Comparison of ENCODE assay signal across 18 cellular contexts in the genomic region with DNA sequence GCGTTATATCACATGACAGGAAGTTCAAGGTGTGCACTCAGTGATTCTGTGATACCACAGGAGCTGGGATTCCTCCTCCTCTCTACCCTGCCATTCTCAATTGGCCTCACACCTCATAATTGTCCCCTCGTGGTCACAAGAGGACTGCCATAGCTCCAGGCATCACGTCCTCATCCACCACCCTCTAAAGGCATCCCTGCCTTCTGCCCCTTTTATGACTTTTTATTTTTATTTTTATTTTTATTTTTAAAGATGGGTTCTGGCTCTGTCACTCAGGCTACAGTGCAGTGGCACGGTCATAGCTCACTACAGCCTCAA. TPM values are rescaled to one million over a fixed set of nuclear protein-coding genes. Genes with fewer than 3 reads are reported as not detected.
A peak's percentile ranks its signal among the peaks of the same experiment; 100 is the strongest.
DNase-seq lines count a peak whose midpoint lies in the region; ATAC-seq and TF ChIP-seq lines count a peak whose summit lies in the region.
"Had no signal": no experiment of that assay in that cellular context is flagged by ENCODE, and none has a peak within 500 bp of the region (broad histone marks: within the 10 kb centered on the region; RNA-seq: fewer than 3 reads in every experiment).

No MANE protein-coding gene starts in this region.

- H3K27me3 Mint-ChIP-seq in osteocyte (ENCODE audit: unreplicated experiment): no peaks in the 10 kb centered on the region
- H3K27me3 Mint-ChIP-seq in natural killer cell treated with Interleukin-12 subunit alpha and Interleukin-12 subunit beta and Interleukin-15 and Interleukin-18, amount 100 ng/mL, for 72 hours: no peaks in the 10 kb centered on the region
- H3K27me3 Mint-ChIP-seq: activated naive CD8-positive, alpha-beta T cell treated with anti-CD3 and anti-CD28 coated beads, Interleukin-2, amount 10 ng/mL, durations not matched to agents 7 days and 5 days had no signal

- no peaks in the 10 kb centered on the region for H3K36me3 ChIP-seq in BLaER1
- no peaks in the 10 kb centered on the region for H3K36me3 ChIP-seq in NT2/D1 (ENCODE audit: insufficient read depth, insufficient read length, low read length)
- no peaks in the 10 kb centered on the region for H3K36me3 ChIP-seq in hepatocyte (replicated peaks; ENCODE audit: insufficient read depth, low read depth)
- no peaks in the 10 kb centered on the region for H3K36me3 ChIP-seq in BE2C
- H3K36me3 ChIP-seq: brain microvascular endothelial cell, lower lobe of right lung, transverse colon had no signal

- peak overlapping the region; percentile 72 for H3K27ac Mint-ChIP-seq in osteocyte (ENCODE audit: unreplicated experiment)
- H3K27ac Mint-ChIP-seq in natural killer cell treated with Interleukin-12 subunit alpha and Interleukin-12 subunit beta and Interleukin-15 and Interleukin-18, amount 100 ng/mL, for 72 hours: no peak overlapping the region
- H3K27ac Mint-ChIP-seq: activated naive CD8-positive, alpha-beta T cell treated with anti-CD3 and anti-CD28 coated beads, Interleukin-2, amount 10 ng/mL, durations not matched to agents 7 days and 5 days; IgD-negative memory B cell; naive B cell; T-cell had no signal

- TF ChIP-seq CTCF in hepatocyte (IDR thresholded peaks at IDR 0.05; ENCODE audit: poor library complexity): no peak
- TF ChIP-seq CTCF in osteocyte (IDR thresholded peaks at IDR 0.05): no peak
- TF ChIP-seq CTCF in BE2C (IDR thresholded peaks at IDR 0.05; ENCODE audit: low read depth, low read length): no peak

- WGBS in hepatocyte (ENCODE audit: low lambda C conversion rate, missing lambda C conversion rate): 92% methylated on average over 4 of the region's 4 CpGs

- no peak overlapping the region for H3K4me3 ChIP-seq in BLaER1
- H3K4me3 ChIP-seq in NT2/D1 (ENCODE audit: insufficient read length, low read depth): no peak overlapping the region
- H3K4me3 ChIP-seq in hepatocyte: no peak overlapping the region
- H3K4me3 ChIP-seq in BE2C (ENCODE audit: low read depth, low read length): no peak overlapping the region
- H3K4me3 ChIP-seq: lower lobe of right lung, transverse colon had no signal

- H3K9me3 ChIP-seq in BLaER1: no peaks in the 10 kb centered on the region
- H3K9me3 ChIP-seq in NT2/D1 (ENCODE audit: insufficient read depth, low read length): peaks cover 7% of the 10 kb centered on the region; the same call in 1 of the 2 replicates
- no peaks in the 10 kb centered on the region for H3K9me3 ChIP-seq in hepatocyte (ENCODE audit: low read depth)
- H3K9me3 ChIP-seq in BE2C: 0 out of 2 replicates have a peak, but pooled peaks cover 3% of the 10 kb centered on the region
- H3K9me3 ChIP-seq: lower lobe of right lung, transverse colon had no signal

- H3K4me3 Mint-ChIP-seq in osteocyte (ENCODE audit: unreplicated experiment): no peak overlapping the region
- no peak overlapping the region for H3K4me3 Mint-ChIP-seq in natural killer cell treated with Interleukin-12 subunit alpha and Interleukin-12 subunit beta and Interleukin-15 and Interleukin-18, amount 100 ng/mL, for 72 hours
- H3K4me3 Mint-ChIP-seq: activated naive CD8-positive, alpha-beta T cell treated with anti-CD3 and anti-CD28 coated beads, Interleukin-2, amount 10 ng/mL, durations not matched to agents 7 days and 5 days; IgD-negative memory B cell; naive B cell had no signal

- H3K9ac ChIP-seq in BLaER1 (no peak overlapping the region), NT2/D1 (ENCODE audit: insufficient read length, low read depth) (peak overlapping the region; percentile 21)

- H3K4me1 ChIP-seq in BLaER1 (peaks cover 44% of the 10 kb centered on the region), NT2/D1 (ENCODE audit: insufficient read depth, insufficient read length) (peaks cover 15% of the 10 kb centered on the region), hepatocyte (ENCODE audit: insufficient read depth) (peaks cover 16% of the 10 kb centered on the region), BE2C (no peaks in the 10 kb centered on the region)

- no peak overlapping the region for H2AFZ ChIP-seq in hepatocyte

- DNase-seq in NT2/D1 (ENCODE audit: low read depth, low spot score) (no peak), hepatocyte (ENCODE audit: low spot score) (no peak), osteocyte (ENCODE audit: extremely low spot score, unreplicated experiment) (no peak), BE2C (no peak), HK-2 (ENCODE audit: unreplicated experiment) (no peak)
- DNase-seq in natural killer cell treated with Interleukin-12 subunit alpha and Interleukin-12 subunit beta and Interleukin-15 and Interleukin-18, amount 100 ng/mL, for 72 hours (ENCODE audit: low spot score): no peak
- DNase-seq: naive B cell; NCI-H187 treated with DMSO at 0.1 percent for 48 hours; NCI-H446; stimulated activated CD4-positive, alpha-beta T cell treated with anti-CD3 and anti-CD28 coated beads, Interleukin-12 subunit alpha, Interleukin-12 subunit beta, amount 100 ng/mL, for 4 hours had no signal

- H3K79me2 ChIP-seq in hepatocyte: no peaks in the 10 kb centered on the region

- H3K9me2 ChIP-seq in hepatocyte (replicated peaks; ENCODE audit: insufficient read depth): no peaks in the 10 kb centered on the region

- H3K27me3 ChIP-seq in BLaER1 (no peaks in the 10 kb centered on the region), NT2/D1 (ENCODE audit: insufficient read depth, insufficient read length) (no peaks in the 10 kb centered on the region), hepatocyte (no peaks in the 10 kb centered on the region), BE2C (no peaks in the 10 kb centered on the region)
- H3K27me3 ChIP-seq: brain microvascular endothelial cell, transverse colon had no signal

- H3K27ac ChIP-seq in BLaER1: peak overlapping the region; percentile 83; the same call in 1 of the 2 replicates
- peak overlapping the region; percentile 89 for H3K27ac ChIP-seq in hepatocyte

- peaks cover 20% of the 10 kb centered on the region for H3K4me1 Mint-ChIP-seq in osteocyte (ENCODE audit: unreplicated experiment)
- H3K4me1 Mint-ChIP-seq in natural killer cell treated with Interleukin-12 subunit alpha and Interleukin-12 subunit beta and Interleukin-15 and Interleukin-18, amount 100 ng/mL, for 72 hours (ENCODE audit: low read depth in 2 of 2): peaks cover 16 to 19% of the 10 kb centered on the region in 2 donors

- H3K4me2 ChIP-seq in BLaER1 (peak overlapping the region; percentile 91), hepatocyte (no peak overlapping the region)

- H4K20me1 ChIP-seq in BLaER1 (no peaks in the 10 kb centered on the region), hepatocyte (ENCODE audit: insufficient read depth, poor library complexity, severe bottlenecking) (no peaks in the 10 kb centered on the region)

- H3K36me3 Mint-ChIP-seq in osteocyte (ENCODE audit: unreplicated experiment): no peaks in the 10 kb centered on the region
- H3K36me3 Mint-ChIP-seq in natural killer cell treated with Interleukin-12 subunit alpha and Interleukin-12 subunit beta and Interleukin-15 and Interleukin-18, amount 100 ng/mL, for 72 hours: peaks cover 10% of the 10 kb centered on the region
- H3K36me3 Mint-ChIP-seq: activated naive CD8-positive, alpha-beta T cell treated with anti-CD3 and anti-CD28 coated beads, Interleukin-2, amount 10 ng/mL, durations not matched to agents 7 days and 5 days; T-cell had no signal

- H3K9me3 Mint-ChIP-seq in osteocyte (ENCODE audit: unreplicated experiment): peaks cover 9% of the 10 kb centered on the region
- H3K9me3 Mint-ChIP-seq in natural killer cell treated with Interleukin-12 subunit alpha and Interleukin-12 subunit beta and Interleukin-15 and Interleukin-18, amount 100 ng/mL, for 72 hours: peaks cover 14% of the 10 kb centered on the region

- no peak for ATAC-seq in natural killer cell treated with Interleukin-12 subunit alpha and Interleukin-12 subunit beta and Interleukin-15 and Interleukin-18, amount 100 ng/mL, for 72 hours
- no peak for ATAC-seq in HG02588 (IDR thresholded peaks at IDR 0.05; ENCODE audit: unreplicated experiment)

RNA-seq across cellular contexts. Expression of a gene that starts 47.0 kb away (rescaled TPM):
- total RNA-seq in hepatocyte: 56.6 and 63.1 TPM in 2 replicates
- polyA plus RNA-seq in hepatocyte: 22.3 and 30.7 TPM in 2 replicates
- total RNA-seq in osteocyte: 92.0 and 93.6 TPM in 2 replicates
- 1 to 10 TPM; 1.3 to 5.0 TPM for total RNA-seq in natural killer cell treated with Interleukin-12 subunit alpha and Interleukin-12 subunit beta and Interleukin-15 and Interleukin-18, amount 100 ng/mL, for 72 hours
- polyA plus RNA-seq in BE2C (2012; ENCODE audit: insufficient read depth, insufficient read length, low read depth): not detected
- polyA plus RNA-seq: IgD-negative memory B cell had no signal
